13 cellular contexts compared by ENCODE assay signal in genomic region chr16:79381552-79382042, GRCh38.
DNase-seq lines count a peak whose midpoint lies in the region; ATAC-seq and TF ChIP-seq lines count a peak whose summit lies in the region.
"Had no signal": no experiment of that assay in that cellular context is flagged by ENCODE, and none has a peak within 500 bp of the region (broad histone marks: within the 10 kb centered on the region; RNA-seq: fewer than 3 reads in every experiment).

No MANE protein-coding gene starts in this region.

- TF ChIP-seq CTCF in VCaP (conservative IDR thresholded peaks at IDR 0.05): no peak

- ATAC-seq in HG03135 (IDR thresholded peaks at IDR 0.05; ENCODE audit: unreplicated experiment): no peak

- no peaks in the 10 kb centered on the region for H3K27me3 ChIP-seq in skeletal muscle tissue (ENCODE audit: control insufficient read depth in 3 of 3, insufficient read depth in 3 of 3, low read length in 3 of 3)
- H3K27me3 ChIP-seq: adrenal gland had no signal

- peak overlapping the region in 1 of 3 donors; percentile 13 for H3K4me3 ChIP-seq in skeletal muscle tissue (ENCODE audit: low read length in 3 of 3)
- H3K4me3 ChIP-seq: adrenal gland had no signal

- DNase-seq in NOMO-1 treated with DMSO at 0.1 percent for 48 hours (lab: John Stamatoyannopoulos, UW; ENCODE audit: unreplicated experiment): peak; percentile 9
- no peak for DNase-seq in NOMO-1 treated with dmso at 0.1 percent for 144 hours (lab: John Stamatoyannopoulos, UW; ENCODE audit: unreplicated experiment)
- DNase-seq in left kidney (ENCODE audit: low read depth, low spot score): peak; percentile 57
- DNase-seq in DMS79 (lab: John Stamatoyannopoulos, UW): no peak
- DNase-seq in NCI-H345 treated with DMSO at 0.1 percent for 48 hours (lab: John Stamatoyannopoulos, UW; ENCODE audit: unreplicated experiment): no peak
- DNase-seq: endodermal cell, glutamatergic neuron, H7, NCI-H1436 treated with DMSO at 0.1 percent for 48 hours had no signal

- no peaks in the 10 kb centered on the region for H3K36me3 ChIP-seq in skeletal muscle tissue (ENCODE audit: control insufficient read depth in 3 of 3, insufficient read depth in 3 of 3, low read length in 3 of 3)
- H3K36me3 ChIP-seq: adrenal gland had no signal

- H3K4me1 ChIP-seq in skeletal muscle tissue (ENCODE audit: control insufficient read depth in 3 of 3, insufficient read depth in 3 of 3, low read length in 3 of 3): peaks cover 0 to 13% (median 3%) of the 10 kb centered on the region in 3 donors
- H3K4me1 ChIP-seq: adrenal gland had no signal

- peak overlapping the region; percentile 35 for H3K27ac ChIP-seq in VCaP
- H3K27ac ChIP-seq in skeletal muscle tissue (ENCODE audit: low read depth, low read length): peak overlapping the region; percentile 47

- no peak overlapping the region for H3K9ac ChIP-seq in skeletal muscle tissue (ENCODE audit: low read depth in 1 of 3, low read length in 3 of 3)

- no peaks in the 10 kb centered on the region for H3K9me3 ChIP-seq in skeletal muscle tissue (ENCODE audit: control insufficient read depth in 3 of 3, low read length in 3 of 3)
- H3K9me3 ChIP-seq: adrenal gland had no signal

Comparison
In these comparisons a context has a peak if more than half of its experiments do, and no peak if none do; other contexts are left out.
1. DNase-seq: peak in NOMO-1 treated with DMSO at 0.1 percent for 48 hours (single experiment) and left kidney (single experiment); none in NOMO-1 treated with dmso at 0.1 percent for 144 hours (single experiment), DMS79 (single experiment) and NCI-H345 treated with DMSO at 0.1 percent for 48 hours (single experiment).